In the genomic region with DNA sequence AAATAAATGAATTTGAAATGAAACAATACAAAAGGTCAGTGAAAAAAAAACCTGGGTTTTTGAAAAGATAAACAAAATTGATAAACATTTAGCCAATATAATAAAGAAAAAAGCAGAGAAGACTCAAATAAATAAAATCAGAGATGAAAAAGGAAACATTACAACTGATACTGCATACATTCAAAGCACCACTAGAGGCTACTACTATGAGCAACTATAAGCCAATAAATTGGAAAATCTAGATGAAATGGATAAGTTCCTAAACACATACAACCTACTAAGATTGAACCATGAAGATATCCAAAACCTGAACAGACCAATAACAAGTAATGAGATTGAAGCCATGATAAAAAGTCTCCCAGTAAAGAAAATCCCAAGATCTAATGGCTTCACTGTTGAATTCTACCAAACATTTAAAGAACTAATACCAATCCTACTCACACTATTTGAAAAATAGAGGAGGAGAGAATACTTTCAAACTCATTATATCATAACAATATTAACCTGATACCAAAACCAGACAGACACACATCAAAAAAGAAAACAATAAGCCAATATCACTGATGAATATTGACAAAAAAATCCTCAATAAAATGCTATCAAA, we compare ENCODE assay signal across 12 cellular contexts.
DNase-seq lines count a peak whose midpoint lies in the region; ATAC-seq and TF ChIP-seq lines count a peak whose summit lies in the region.
"Had no signal": no experiment of that assay in that cellular context is flagged by ENCODE, and none has a peak within 500 bp of the region (broad histone marks: within the 10 kb centered on the region; RNA-seq: fewer than 3 reads in every experiment).

No MANE protein-coding gene starts in this region.

- peak; percentile 37 for TF ChIP-seq CTCF in GM06990 (IDR thresholded peaks at IDR 0.05; ENCODE audit: insufficient read depth, low read length, poor library complexity, severe bottlenecking)
- TF ChIP-seq CTCF in astrocyte of the spinal cord (IDR thresholded peaks at IDR 0.05; ENCODE audit: low read depth, low read length): peak; percentile 28
- TF ChIP-seq CTCF in mucosa of descending colon (IDR thresholded peaks at IDR 0.05): peak; percentile 7

- H3K36me3 Mint-ChIP-seq in activated naive CD8-positive, alpha-beta T cell treated with anti-CD3 and anti-CD28 coated beads for 36 hours: peaks cover 4% of the 10 kb centered on the region

- peaks cover 14% of the 10 kb centered on the region for H3K4me1 Mint-ChIP-seq in activated naive CD8-positive, alpha-beta T cell treated with anti-CD3 and anti-CD28 coated beads for 36 hours

- H3K27ac Mint-ChIP-seq in activated naive CD8-positive, alpha-beta T cell treated with anti-CD3 and anti-CD28 coated beads for 36 hours: no peak overlapping the region
- H3K27ac Mint-ChIP-seq: activated naive CD4-positive, alpha-beta T cell treated with anti-CD3 and anti-CD28 coated beads for 36 hours; naive thymus-derived CD8-positive, alpha-beta T cell had no signal

- peaks cover 4% of the 10 kb centered on the region for H3K9me3 ChIP-seq in mucosa of descending colon

- H3K4me3 Mint-ChIP-seq in activated naive CD8-positive, alpha-beta T cell treated with anti-CD3 and anti-CD28 coated beads for 36 hours: no peak overlapping the region
- H3K4me3 Mint-ChIP-seq: activated naive CD4-positive, alpha-beta T cell treated with anti-CD3 and anti-CD28 coated beads for 36 hours; naive thymus-derived CD8-positive, alpha-beta T cell had no signal

- H3K4me1 ChIP-seq in mucosa of descending colon (ENCODE audit: low read depth): no peaks in the 10 kb centered on the region
- H3K4me1 ChIP-seq: stomach had no signal

- intact Hi-C loops in mucosa of descending colon (cut with DNase I, micrococcal nuclease): no loop called here

- in situ Hi-C loops in astrocyte of the spinal cord (cut with HindIII; ENCODE audit: low sequenced_read_pairs): no loop called here

- ATAC-seq in mucosa of descending colon (no peak), HG03571 (IDR thresholded peaks at IDR 0.05; ENCODE audit: unreplicated experiment) (no peak), HG02588 (IDR thresholded peaks at IDR 0.05; ENCODE audit: unreplicated experiment) (no peak)
- ATAC-seq: naive thymus-derived CD8-positive, alpha-beta T cell had no signal

- H3K36me3 ChIP-seq in GM06990 (ENCODE audit: control insufficient read depth, insufficient read depth, low read length) (no peaks in the 10 kb centered on the region), mucosa of descending colon (ENCODE audit: low read depth) (no peaks in the 10 kb centered on the region)
- H3K36me3 ChIP-seq: stomach had no signal

- no peaks in the 10 kb centered on the region for H3K27me3 Mint-ChIP-seq in activated naive CD8-positive, alpha-beta T cell treated with anti-CD3 and anti-CD28 coated beads for 36 hours
- H3K27me3 Mint-ChIP-seq: naive thymus-derived CD8-positive, alpha-beta T cell had no signal

- no peaks in the 10 kb centered on the region for H3K27me3 ChIP-seq in GM06990 (replicated peaks; ENCODE audit: control insufficient read depth, insufficient read depth, low read length)
- H3K27me3 ChIP-seq: stomach had no signal

- peaks cover 13% of the 10 kb centered on the region for H3K9me3 Mint-ChIP-seq in activated naive CD8-positive, alpha-beta T cell treated with anti-CD3 and anti-CD28 coated beads for 36 hours

- DNase-seq in GM06990 (ENCODE audit: extremely low read depth, insufficient read length) (no peak), Kasumi-1 (lab: John Stamatoyannopoulos, UW) (peak; percentile 29), astrocyte of the spinal cord (ENCODE audit: low read depth, low spot score) (no peak), mucosa of descending colon (no peak), superior temporal gyrus (ENCODE audit: extremely low spot score) (no peak)
- DNase-seq in activated naive CD8-positive, alpha-beta T cell treated with anti-CD3 and anti-CD28 coated beads for 36 hours: no peak
- DNase-seq: activated naive CD4-positive, alpha-beta T cell treated with anti-CD3 and anti-CD28 coated beads for 36 hours; NCI-H1694 treated with DMSO at 0.1 percent for 48 hours; stomach had no signal

- no peak overlapping the region for H3K4me3 ChIP-seq in GM06990 (replicated peaks; ENCODE audit: low read depth, low read length)
- H3K4me3 ChIP-seq in astrocyte of the spinal cord (ENCODE audit: low read depth, low read length): no peak overlapping the region
- no peak overlapping the region for H3K4me3 ChIP-seq in mucosa of descending colon
- H3K4me3 ChIP-seq: stomach had no signal

Comparison
In these comparisons a context has a peak if more than half of its experiments do, and no peak if none do; other contexts are left out.
1. DNase-seq: peak in Kasumi-1 (2 of 2); none in GM06990 (single experiment), astrocyte of the spinal cord (single experiment), mucosa of descending colon (0 of 3), superior temporal gyrus (single experiment) and activated naive CD8-positive, alpha-beta T cell treated with anti-CD3 and anti-CD28 coated beads for 36 hours (single experiment).
2. Peak in every context shown above with its lines, with median percentiles within 50 percentile points of each other: CTCF ChIP-seq.